ENCODE assay signal across 9 cellular contexts in the genomic region with DNA sequence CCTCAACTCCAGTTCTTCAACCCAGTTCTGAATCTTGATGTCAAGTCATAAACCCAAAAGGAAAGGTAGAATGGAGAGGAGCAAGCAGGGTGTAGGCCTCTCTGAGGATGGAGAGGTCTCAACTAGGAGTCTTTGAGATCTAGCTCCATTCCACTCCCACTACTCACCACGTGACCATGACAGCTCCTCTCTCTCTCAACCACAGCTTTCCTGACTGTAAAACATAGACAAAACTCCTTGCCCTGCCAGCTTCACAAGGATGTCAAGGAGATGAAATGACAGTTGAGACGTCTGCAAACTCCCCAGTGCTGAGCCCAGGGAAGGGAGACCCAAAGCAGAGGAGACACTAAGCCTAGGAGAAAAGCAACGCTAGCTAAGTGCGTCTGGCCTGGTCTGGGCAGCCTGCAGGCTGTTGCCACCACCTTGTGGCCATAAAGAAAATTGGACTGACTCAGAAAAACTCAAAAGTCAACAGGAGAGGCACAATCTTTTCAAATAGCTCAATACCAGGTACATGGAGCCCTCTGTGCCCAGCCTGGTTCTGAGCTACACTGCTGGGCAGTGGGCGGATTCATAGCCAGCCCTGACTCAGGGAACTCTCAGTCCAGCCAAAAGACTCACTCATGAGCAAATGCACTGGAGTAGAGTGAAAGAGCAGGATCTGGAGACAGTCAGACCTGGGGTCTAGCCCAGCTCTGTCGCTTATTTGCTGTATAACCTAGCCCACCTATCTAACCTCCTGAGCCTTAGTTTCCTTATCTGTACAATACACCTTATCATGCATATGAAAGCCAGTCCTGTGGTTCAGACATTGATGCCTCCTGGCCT. TPM values are rescaled to one million over a fixed set of nuclear protein-coding genes. Genes with fewer than 3 reads are reported as not detected.
DNase-seq lines count a peak whose midpoint lies in the region; ATAC-seq and TF ChIP-seq lines count a peak whose summit lies in the region.
"Had no signal": no experiment of that assay in that cellular context is flagged by ENCODE, and none has a peak within 500 bp of the region (broad histone marks: within the 10 kb centered on the region; RNA-seq: fewer than 3 reads in every experiment).

No MANE protein-coding gene starts in this region.

- H2BK15ac ChIP-seq in neuronal stem cell (ENCODE audit: low read length), result no peak overlapping the region

- H3K4me1 ChIP-seq in right cardiac atrium (ENCODE audit: control insufficient read depth, insufficient read depth, low read length), result no peaks in the 10 kb centered on the region
- H3K4me1 ChIP-seq in sigmoid colon, result peaks cover 0 to 29% (median 19%) of the 10 kb centered on the region in 4 donors
- H3K4me1 ChIP-seq in neuronal stem cell (ENCODE audit: control insufficient read depth in 2 of 2, insufficient read depth in 1 of 2, low read depth in 1 of 2, low read length in 2 of 2), result peaks cover 0 to 2% of the 10 kb centered on the region in 2 donors

- H3K9me3 ChIP-seq in right cardiac atrium (ENCODE audit: control insufficient read depth, low read length) (no peaks in the 10 kb centered on the region), sigmoid colon (no peaks in the 10 kb centered on the region), neuronal stem cell (replicated peaks in 1 of 2; ENCODE audit: control insufficient read depth in 2 of 2, insufficient read depth in 1 of 2, low read depth in 1 of 2, low read length in 2 of 2) (no peaks in the 10 kb centered on the region)

- H4K91ac ChIP-seq in neuronal stem cell (ENCODE audit: low read depth, low read length, poor library complexity), result no peak overlapping the region

- no peak overlapping the region for H3K18ac ChIP-seq in neuronal stem cell (ENCODE audit: low read length)

- no peaks in the 10 kb centered on the region for H3K27me3 ChIP-seq in right cardiac atrium (ENCODE audit: control insufficient read depth, insufficient read depth)
- no peaks in the 10 kb centered on the region for H3K27me3 ChIP-seq in sigmoid colon
- H3K27me3 ChIP-seq in neuronal stem cell (ENCODE audit: control insufficient read depth in 3 of 3, insufficient read depth in 3 of 3, low read depth in 1 of 3, low read length in 3 of 3), result no peaks in the 10 kb centered on the region

- no peak overlapping the region for H2BK120ac ChIP-seq in neuronal stem cell (ENCODE audit: low read depth, low read length)

- peak; percentile 9 to 67 (median 57) for TF ChIP-seq CTCF in sigmoid colon (IDR thresholded peaks at IDR 0.05)

- H3K27ac ChIP-seq in right cardiac atrium (ENCODE audit: low read length) (no peak overlapping the region), sigmoid colon (no peak overlapping the region), neuronal stem cell (replicated peaks; ENCODE audit: low read length) (no peak overlapping the region)

- no peak for TF ChIP-seq POLR2A in sigmoid colon (IDR thresholded peaks at IDR 0.05)

- no peak overlapping the region for H2AFZ ChIP-seq in neuronal stem cell (ENCODE audit: low read length)

- no peak overlapping the region for H3K9ac ChIP-seq in neuronal stem cell (ENCODE audit: low read depth, low read length, poor library complexity)

- H3K14ac ChIP-seq in neuronal stem cell (ENCODE audit: low read length), result no peak overlapping the region

- TF ChIP-seq EP300 in sigmoid colon (IDR thresholded peaks at IDR 0.05), result no peak

- peak; percentile 7 for DNase-seq in DMS114 treated with DMSO at 0.1 percent for 48 hours (lab: John Stamatoyannopoulos, UW; ENCODE audit: unreplicated experiment)
- DNase-seq in HT1080 (ENCODE audit: low read depth), result peak; percentile 54
- peak; percentile 47 for DNase-seq in RPMI7951 (ENCODE audit: low read depth)
- DNase-seq in amygdala (lab: John Stamatoyannopoulos, UW), result peak in 35 of 56 donors; percentile 11 to 70 (median 30)
- peak in 2 of 3 donors; percentile 36 to 57 for DNase-seq in right cardiac atrium
- no peak for DNase-seq in sigmoid colon
- DNase-seq in neuronal stem cell (ENCODE audit: low spot score), result no peak
- DNase-seq: activated B cell treated with CpG ODN at 0.5 μM for 24 hours had no signal

- H2BK5ac ChIP-seq in neuronal stem cell (ENCODE audit: low read length), result no peak overlapping the region

- H2AK5ac ChIP-seq in neuronal stem cell (ENCODE audit: low read depth, low read length), result no peak overlapping the region

- ATAC-seq in right cardiac atrium (no peak), HG02938 (IDR thresholded peaks at IDR 0.05; ENCODE audit: unreplicated experiment) (no peak)

- H3K23ac ChIP-seq in neuronal stem cell (ENCODE audit: low read depth, low read length, poor library complexity), result no peak overlapping the region

- H3K36me3 ChIP-seq in sigmoid colon (peaks cover 0 to 41% (median 9%) of the 10 kb centered on the region in 4 donors), neuronal stem cell (replicated peaks in 1 of 2; ENCODE audit: control insufficient read depth in 2 of 2, insufficient read depth in 2 of 2, low read length in 2 of 2) (peaks cover 2 to 46% of the 10 kb centered on the region in 2 donors)

- no peak overlapping the region for H2BK12ac ChIP-seq in neuronal stem cell (ENCODE audit: low read length)

- intact Hi-C loops in right cardiac atrium (cut with DNase I), result loop anchor here in 1 of 4 donors (5.0 kb wide), 1 partner anchor 454 kb away; no protein-coding TSS in a partner anchor
- intact Hi-C loops in sigmoid colon (cut with DNase I), result loop anchor here (5.0 to 10.0 kb wide), 2 partner anchors 194 to 316 kb away; a partner anchor contains a TSS

- H4K8ac ChIP-seq in neuronal stem cell (ENCODE audit: low read depth, low read length), result no peak overlapping the region

- H3K4me3 ChIP-seq in right cardiac atrium (ENCODE audit: low read length) (no peak overlapping the region), sigmoid colon (no peak overlapping the region), neuronal stem cell (ENCODE audit: low read length in 2 of 2) (no peak overlapping the region)

- peaks cover 3% of the 10 kb centered on the region for H3K79me1 ChIP-seq in neuronal stem cell (ENCODE audit: low read depth, low read length)

- no peak overlapping the region for H3K4ac ChIP-seq in neuronal stem cell (ENCODE audit: low read length)

- no peak overlapping the region for H3K4me2 ChIP-seq in neuronal stem cell (ENCODE audit: insufficient read depth, low read length, poor library complexity, severe bottlenecking)

- WGBS in right cardiac atrium, result 40% methylated on average over 6 of the region's 6 CpGs
- 45 to 51% methylated on average over 6 of the region's 6 CpGs for WGBS in sigmoid colon, 2 donors
- no CpG with 5 or more reads among the region's 6 CpGs for WGBS in neuronal stem cell (ENCODE audit: extremely low coverage in 2 of 2, insufficient read length in 2 of 2, insufficient replicate concordance in 1 of 2), 2 donors

RNA-seq across cellular contexts. Expression of a gene that starts 3.4 kb away (rescaled TPM):
- 45.4 and 46.9 TPM in 2 replicates for total RNA-seq in HT1080 (2014; rRNA removed; shearing (Covaris generic))
- polyA plus RNA-seq in HT1080 (2015; cell fraction: cytosol; rRNA removed), result 16.7 and 18.8 TPM in 2 replicates
- 29.3 and 32.7 TPM in 2 replicates for polyA plus RNA-seq in HT1080 (2015; cell fraction: nucleus; rRNA removed)
- total RNA-seq in RPMI7951 (2014; rRNA removed; shearing (Covaris generic)), result 50.2 and 50.6 TPM in 2 replicates
- total RNA-seq in right cardiac atrium, result 10 to 100 TPM; 13.5 to 17.7 (median 17.4) TPM
- polyA plus RNA-seq in right cardiac atrium, result 11.0 TPM
- 10 to 100 TPM; 15.8 to 17.8 (median 16.8) TPM for total RNA-seq in sigmoid colon
- polyA plus RNA-seq in sigmoid colon, result 1 to 10 TPM; 3.0 to 9.1 (median 3.2) TPM
- polyA plus RNA-seq in neuronal stem cell (2013, experiment 1 of 2), result 8.5 TPM
- 8.4 TPM for polyA plus RNA-seq in neuronal stem cell (2013, experiment 2 of 2)

Comparison
In these comparisons a context has a peak if more than half of its experiments do, and no peak if none do; other contexts are left out.
1. DNase-seq: peak in DMS114 treated with DMSO at 0.1 percent for 48 hours (single experiment), HT1080 (single experiment), RPMI7951 (single experiment), amygdala (35 of 56) and right cardiac atrium (2 of 3); none in sigmoid colon (single experiment) and neuronal stem cell (single experiment).